8 cellular contexts compared by ENCODE assay signal in genomic region chr2:71068218-71069035, GRCh38. TPM values are rescaled to one million over a fixed set of nuclear protein-coding genes. Genes with fewer than 3 reads are reported as not detected.
DNase-seq lines count a peak whose midpoint lies in the region; ATAC-seq and TF ChIP-seq lines count a peak whose summit lies in the region.

Gene NAGK, plus strand, starts transcription at chr2:71068648. Its CDS starts 36 bp downstream, at chr2:71068684.

- no peaks in the 10 kb centered on the region for H3K9me3 ChIP-seq in Caco-2
- H3K9me3 ChIP-seq in mesenchymal stem cell (ENCODE audit: control insufficient read depth, low read length) = no peaks in the 10 kb centered on the region

- H3K4me1 Mint-ChIP-seq in Caco-2 (ENCODE audit: low read depth, unreplicated experiment) = peaks cover 10% of the 10 kb centered on the region
- peaks cover 45 to 49% of the 10 kb centered on the region in 2 donors for H3K4me1 Mint-ChIP-seq in effector memory CD8-positive, alpha-beta T cell (ENCODE audit: low read depth in 2 of 2)

- H3K79me1 ChIP-seq in mesenchymal stem cell (replicated peaks; ENCODE audit: low read length, poor library complexity, severe bottlenecking) = peaks cover 23% of the 10 kb centered on the region

- H3K9me3 Mint-ChIP-seq in Caco-2 (ENCODE audit: unreplicated experiment) = no peaks in the 10 kb centered on the region
- no peaks in the 10 kb centered on the region for H3K9me3 Mint-ChIP-seq in effector memory CD8-positive, alpha-beta T cell

- H2AK5ac ChIP-seq in mesenchymal stem cell (ENCODE audit: low read length, severe bottlenecking) = peak within 1 kb of the TSS; percentile 21

- H3K4me1 ChIP-seq in Caco-2 (0 out of 2 replicates have a peak, but pooled peaks cover 4% of the 10 kb centered on the region), mesenchymal stem cell (ENCODE audit: control insufficient read depth, insufficient read depth, low read depth, low read length) (peaks cover 18% of the 10 kb centered on the region)

- H2BK15ac ChIP-seq in mesenchymal stem cell (ENCODE audit: low read depth, poor library complexity, severe bottlenecking) = peak within 1 kb of the TSS; percentile 71

- H2BK5ac ChIP-seq in mesenchymal stem cell (ENCODE audit: low read depth, low read length, poor library complexity, severe bottlenecking) = peak within 1 kb of the TSS; percentile 74

- POLR2A ChIA-PET in Caco-2 (lab: Charles Lee) = interaction anchor here (0.5 to 1.9 kb wide), 22 partner anchors 15 to 1421 kb away, joined by 3 to 12 read pairs (median 4); partner anchors contain the start of genes FAM136A and ZNF638

- H3K27ac ChIP-seq in mesenchymal stem cell (ENCODE audit: low read length, poor library complexity, severe bottlenecking) = peak within 1 kb of the TSS; percentile 94

- peak within 1 kb of the TSS; percentile 76 for H3K4me3 Mint-ChIP-seq in Caco-2 (ENCODE audit: unreplicated experiment)
- peak within 1 kb of the TSS; percentile 94 to 96 for H3K4me3 Mint-ChIP-seq in effector memory CD8-positive, alpha-beta T cell

- peak within 1 kb of the TSS; percentile 95 for H3K9ac ChIP-seq in mesenchymal stem cell (ENCODE audit: low read length)

- intact Hi-C loops in Caco-2 (cut with micrococcal nuclease; ENCODE audit: unreplicated experiment) = loop anchor here (1.0 to 2.0 kb wide), 2 partner anchors 62 to 74 kb away; partner anchors contain the start of genes MCEE, MPHOSPH10 and TEX261

- CTCF ChIA-PET in Caco-2 (lab: Charles Lee) = interaction anchor here (0.5 to 2.2 kb wide), 12 partner anchors 9 to 197 kb away, joined by 3 to 6 read pairs (median 3); no protein-coding TSS in a partner anchor

- peak within 1 kb of the TSS; percentile 92 to 97 for H3K4ac ChIP-seq in mesenchymal stem cell (ENCODE audit: low read depth in 1 of 2, low read length in 2 of 2)

- H2AFZ ChIP-seq in mesenchymal stem cell (ENCODE audit: low read depth, low read length) = peak within 1 kb of the TSS; percentile 80

- peak within 1 kb of the TSS in 1 of 2 experiments; percentile 98 for H3K23ac ChIP-seq in mesenchymal stem cell (ENCODE audit: low read length in 2 of 2)

- peak within 1 kb of the TSS; percentile 83 for H3K4me2 ChIP-seq in mesenchymal stem cell (ENCODE audit: low read length, poor library complexity, severe bottlenecking)

- no TSS peak for BruUV-seq in Caco-2 (replicated peaks; lab: Mats Ljungman, UMichigan)

- H3K27me3 Mint-ChIP-seq in Caco-2 (ENCODE audit: insufficient read depth, unreplicated experiment) = no peaks in the 10 kb centered on the region
- peaks cover 2 to 6% of the 10 kb centered on the region in 2 donors for H3K27me3 Mint-ChIP-seq in effector memory CD8-positive, alpha-beta T cell

- peak; percentile 96 to 98 for DNase-seq in Caco-2
- peak; percentile 51 to 99 (median 92) for DNase-seq in HUDEP-2 (lab: John Stamatoyannopoulos, UW; ENCODE audit: unreplicated experiment in 76 of 76)
- peak; percentile 94 for DNase-seq in NOMO-1 treated with dmso at 0.1 percent for 144 hours (lab: John Stamatoyannopoulos, UW; ENCODE audit: unreplicated experiment)
- DNase-seq in activated CD8-positive, alpha-beta memory T cell treated with anti-CD3 and anti-CD28 coated beads for 48 hours (ENCODE audit: low read depth in 2 of 3, low spot score in 2 of 3) = peak; percentile 95 to 97 (median 96)
- peak; percentile 95 to 97 (median 96) for DNase-seq in effector memory CD8-positive, alpha-beta T cell
- peak; percentile 95 for DNase-seq in mesenchymal stem cell
- peak; percentile 88 for DNase-seq in stimulated activated CD8-positive, alpha-beta memory T cell treated with anti-CD3 and anti-CD28 coated beads, Interleukin-12 subunit alpha, Interleukin-12 subunit beta, amount 100 ng/mL, for 24 hours (ENCODE audit: extremely low read depth)

- H3K4me3 ChIP-seq in Caco-2 (ENCODE audit: low read depth, low read length) (peak within 1 kb of the TSS; percentile 71), mesenchymal stem cell (ENCODE audit: insufficient read depth in 1 of 2, low read depth in 1 of 2, low read length in 2 of 2) (peak within 1 kb of the TSS; percentile 89 to 95)

- H3K14ac ChIP-seq in mesenchymal stem cell (ENCODE audit: low read length in 2 of 2) = peak within 1 kb of the TSS in 1 of 2 experiments; percentile 98

- H3K36me3 ChIP-seq in Caco-2 (ENCODE audit: control insufficient read depth, insufficient read depth, low read length) (no peaks in the 10 kb centered on the region), mesenchymal stem cell (ENCODE audit: control insufficient read depth in 1 of 2, insufficient read depth in 2 of 2, low read depth in 1 of 2, low read length in 2 of 2) (peaks cover 23 to 28% of the 10 kb centered on the region in 2 experiments)

- peak within 1 kb of the TSS in 1 of 2 experiments; percentile 63 for H2BK12ac ChIP-seq in mesenchymal stem cell (ENCODE audit: low read length in 2 of 2)

- H4K8ac ChIP-seq in mesenchymal stem cell (ENCODE audit: low read length) = peak within 1 kb of the TSS; percentile 98

- under 1% methylated on average over 62 of the region's 66 CpGs for WGBS in mesenchymal stem cell

- H3K18ac ChIP-seq in mesenchymal stem cell (ENCODE audit: low read depth in 1 of 2, low read length in 2 of 2) = peak within 1 kb of the TSS; percentile 94 to 99

- H3K27ac Mint-ChIP-seq in Caco-2 (ENCODE audit: unreplicated experiment) = peak within 1 kb of the TSS; percentile 51
- peak within 1 kb of the TSS; percentile 98 to 99 for H3K27ac Mint-ChIP-seq in effector memory CD8-positive, alpha-beta T cell

- no peak for TF ChIP-seq CTCF in Caco-2 (IDR thresholded peaks at IDR 0.05; ENCODE audit: insufficient read depth in 1 of 2, low read depth in 1 of 2, low read length in 1 of 2, severe bottlenecking in 1 of 2, unreplicated experiment in 1 of 2)

- H4K91ac ChIP-seq in mesenchymal stem cell (ENCODE audit: low read length) = peak within 1 kb of the TSS; percentile 95

- H3K27me3 ChIP-seq in Caco-2 (replicated peaks; ENCODE audit: control insufficient read depth, insufficient read depth, low read length) = no peaks in the 10 kb centered on the region
- peaks cover 6 to 7% of the 10 kb centered on the region in 2 experiments for H3K27me3 ChIP-seq in mesenchymal stem cell (ENCODE audit: control insufficient read depth in 1 of 2, insufficient read depth in 1 of 2, low read length in 2 of 2)

- H3K36me3 Mint-ChIP-seq in Caco-2 (ENCODE audit: insufficient read depth, unreplicated experiment) = peaks cover 33% of the 10 kb centered on the region
- peaks cover 30% of the 10 kb centered on the region for H3K36me3 Mint-ChIP-seq in effector memory CD8-positive, alpha-beta T cell (ENCODE audit: insufficient read depth)

- peak within 1 kb of the TSS; percentile 36 for H2BK120ac ChIP-seq in mesenchymal stem cell (ENCODE audit: low read depth, low read length)

- peak; percentile 53 for ATAC-seq in GM21390 (IDR thresholded peaks at IDR 0.05; ENCODE audit: unreplicated experiment)
- peak; percentile 84 for ATAC-seq in effector memory CD8-positive, alpha-beta T cell (replicated peaks)

RNA-seq across cellular contexts. Expression of gene NAGK, which starts in this region (rescaled TPM):
- total RNA-seq in Caco-2 (2022) = 87.6 and 101 TPM in 2 replicates
- polyA plus RNA-seq in mesenchymal stem cell (2013, experiment 1 of 2) = 154 TPM
- polyA plus RNA-seq in mesenchymal stem cell (2013, experiment 2 of 2) = 167 TPM

Comparison
In these comparisons a context has a peak if more than half of its experiments do, and no peak if none do; other contexts are left out.
1. Peak in every context shown above with its lines: DNase-seq, ATAC-seq, H3K4me3 ChIP-seq and H3K27ac ChIP-seq.